Comparison of ENCODE assay signal across 8 cellular contexts in the genomic region with DNA sequence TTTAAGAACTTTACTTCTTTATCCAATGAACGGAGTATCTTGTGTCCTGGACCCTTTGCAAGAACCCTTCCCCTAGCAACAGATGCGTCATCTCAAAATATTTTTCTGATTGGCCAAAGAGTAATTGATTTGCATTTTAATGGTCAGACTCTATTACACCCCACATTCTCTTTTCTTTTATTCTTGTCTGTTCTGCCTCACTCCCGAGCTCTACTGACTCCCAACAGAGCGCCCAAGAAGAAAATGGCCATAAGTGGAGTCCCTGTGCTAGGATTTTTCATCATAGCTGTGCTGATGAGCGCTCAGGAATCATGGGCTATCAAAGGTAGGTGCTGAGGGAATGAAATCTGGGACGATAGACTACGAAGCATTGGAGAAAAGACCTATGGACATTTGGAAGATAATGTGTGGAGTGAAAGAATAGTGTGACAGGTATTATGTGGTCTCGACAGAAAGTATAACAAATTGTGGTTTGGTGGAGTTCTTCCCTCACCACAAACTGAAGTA. TPM values are rescaled to one million over a fixed set of nuclear protein-coding genes. Genes with fewer than 3 reads are reported as not detected.
DNase-seq lines count a peak whose midpoint lies in the region; ATAC-seq, FAIRE-seq and TF ChIP-seq lines count a peak whose summit lies in the region.

A gene (plus strand): TSS at position 180 of the 507 bp plus-strand sequence. CDS start 64 bp downstream, at position 244.

- no peak within 1 kb of the TSS for H3K27ac ChIP-seq in CD4-positive, alpha-beta T cell (ENCODE audit: low read depth, low read length)
- H3K27ac ChIP-seq in OCI-LY3 (ENCODE audit: low read length), result peak within 1 kb of the TSS; percentile 97
- no peak within 1 kb of the TSS for H3K27ac ChIP-seq in K562 (ENCODE audit: extremely low read depth, low read depth, low read length)

- no peak for TF ChIP-seq EP300 in K562 (IDR thresholded peaks at IDR 0.05; ENCODE audit: low read length)

- H3K36me3 ChIP-seq in OCI-LY3 (replicated peaks; ENCODE audit: low read depth, low read length) (peaks cover 48% of the 10 kb centered on the region), K562 (ENCODE audit: control insufficient read depth, insufficient read depth, low read length) (no peaks in the 10 kb centered on the region)

- H3K9me3 ChIP-seq in CD4-positive, alpha-beta T cell (ENCODE audit: control insufficient read depth, low read length), result no peaks in the 10 kb centered on the region
- H3K9me3 ChIP-seq in OCI-LY3 (ENCODE audit: insufficient read depth, low read length) (no peaks in the 10 kb centered on the region), K562 (replicated peaks; ENCODE audit: control insufficient read depth, insufficient read depth, low read depth, low read length) (no peaks in the 10 kb centered on the region)

- no peak for TF ChIP-seq RAD21 in K562 (CRISPR knock-in tag; conservative IDR thresholded peaks at IDR 0.05 in 1 of 2, IDR thresholded peaks at IDR 0.05 in 1 of 2)

- no peaks in the 10 kb centered on the region for H3K9me3 Mint-ChIP-seq in CD4-positive, alpha-beta T cell

- peak in 1 of 10 experiments; percentile 8 for DNase-seq in CD4-positive, alpha-beta T cell
- DNase-seq in K562 (ENCODE audit: extremely low read depth in 1 of 4, low spot score in 3 of 4) (peak; percentile 59 to 78 (median 66)), iPS DF 19.7 (ENCODE audit: low read depth, low spot score) (peak; percentile 38), SHP77 treated with DMSO at 0.1 percent for 48 hours (lab: John Stamatoyannopoulos, UW) (no peak)
- DNase-seq in stimulated activated CD8-positive, alpha-beta memory T cell treated with anti-CD3 and anti-CD28 coated beads, Interleukin-4, amount 100 ng/mL, for 48 hours, result peak; percentile 27

- in situ Hi-C loops in K562 (cut with MboI), result no loop called here

- H3K4me1 ChIP-seq in OCI-LY3 (ENCODE audit: low read length) (peaks cover 56% of the 10 kb centered on the region), K562 (replicated peaks in 1 of 2; ENCODE audit: control insufficient read depth in 2 of 2, insufficient read depth in 2 of 2, low read length in 2 of 2) (no peaks in the 10 kb centered on the region)

- no peak within 1 kb of the TSS for H3K27ac Mint-ChIP-seq in CD4-positive, alpha-beta T cell

- H3K4me3 Mint-ChIP-seq in CD4-positive, alpha-beta T cell, result peak within 1 kb of the TSS; percentile 62

- POLR2A ChIA-PET in CD4-positive, alpha-beta T cell (lab: Charles Lee), result interaction anchor here (1.3 kb wide), 2 partner anchors 8 to 11 kb away, joined by 4 read pairs; no protein-coding TSS in a partner anchor
- POLR2A ChIA-PET in K562 (lab: Yijun Ruan, JAX), result no interaction called here

- H3K79me2 ChIP-seq in OCI-LY3 (ENCODE audit: low read length) (peaks cover 52% of the 10 kb centered on the region), K562 (ENCODE audit: control insufficient read depth, insufficient read depth, low read length) (no peaks in the 10 kb centered on the region)

- CTCF ChIA-PET in CD4-positive, alpha-beta T cell (lab: Charles Lee), result interaction anchor here (0.7 to 1.3 kb wide), 2 partner anchors 227 to 260 kb away, joined by 3 to 5 read pairs; no protein-coding TSS in a partner anchor
- CTCF ChIA-PET in K562 (lab: Yijun Ruan, JAX; ENCODE audit: low intra/inter-chr PET ratio), result interaction anchor here (0.7 kb wide), 1 partner anchor 355 kb away, joined by 3 read pairs; no protein-coding TSS in a partner anchor

- ATAC-seq in CD4-positive, alpha-beta T cell (ENCODE audit: poor library complexity), result peak; percentile 85
- peak; percentile 74 for ATAC-seq in GM18907 (IDR thresholded peaks at IDR 0.05; ENCODE audit: unreplicated experiment)
- ATAC-seq in HG03066 (IDR thresholded peaks at IDR 0.05; ENCODE audit: low read depth, unreplicated experiment), result peak; percentile 83
- peak; percentile 84 for ATAC-seq in K562

- H4K20me1 ChIP-seq in OCI-LY3 (ENCODE audit: insufficient read depth, low read length), result peaks cover 46% of the 10 kb centered on the region
- H4K20me1 ChIP-seq in K562 (replicated peaks; ENCODE audit: control insufficient read depth, insufficient read depth, low read length), result no peaks in the 10 kb centered on the region

- BruUV-seq in K562 (replicated peaks; lab: Mats Ljungman, UMichigan), result no TSS peak

- peaks cover 9% of the 10 kb centered on the region for H3K4me1 Mint-ChIP-seq in CD4-positive, alpha-beta T cell (ENCODE audit: low read depth)

- H3K4me3 ChIP-seq in OCI-LY3 (ENCODE audit: low read length), result peak within 1 kb of the TSS; percentile 100
- H3K4me3 ChIP-seq in K562, result no peak within 1 kb of the TSS

- H3K4me2 ChIP-seq in OCI-LY3 (ENCODE audit: low read length) (peak within 1 kb of the TSS; percentile 94), K562 (ENCODE audit: insufficient read depth, low read length) (no peak within 1 kb of the TSS)

- H2AFZ ChIP-seq in OCI-LY3 (ENCODE audit: low read depth, low read length) (no peak within 1 kb of the TSS), K562 (ENCODE audit: low read depth, low read length) (no peak within 1 kb of the TSS)

- FAIRE-seq in K562 (lab: Jason Lieb, UNC), result peak; percentile 94

- TF ChIP-seq POLR2A in K562 (conservative IDR thresholded peaks at IDR 0.05), result no peak

- H3K9ac ChIP-seq in OCI-LY3 (ENCODE audit: low read length) (peak within 1 kb of the TSS; percentile 100), K562 (ENCODE audit: insufficient read depth in 1 of 2, low read depth in 2 of 2, low read length in 2 of 2) (no peak within 1 kb of the TSS)

- intact Hi-C loops in CD4-positive, alpha-beta T cell (cut with DNase I, micrococcal nuclease), result loop anchor here in 1 of 2 experiments (5.0 kb wide), 1 partner anchor 428 kb away; no protein-coding TSS in a partner anchor
- intact Hi-C loops in K562 (cut with micrococcal nuclease), result no loop called here

- H3K36me3 Mint-ChIP-seq in CD4-positive, alpha-beta T cell (ENCODE audit: low read depth), result no peaks in the 10 kb centered on the region

- WGBS in K562 (ENCODE audit: insufficient coverage, low coverage, missing lambda C conversion rate), result 3% methylated on average over 8 of the region's 8 CpGs

- H3K9me1 ChIP-seq in K562 (ENCODE audit: control insufficient read depth, insufficient read depth, low read length), result no peaks in the 10 kb centered on the region

- TF ChIP-seq CTCF in CD4-positive, alpha-beta T cell (IDR thresholded peaks at IDR 0.05), result no peak
- TF ChIP-seq CTCF in OCI-LY3 (IDR thresholded peaks at IDR 0.05; ENCODE audit: low read depth, low read length), result no peak
- TF ChIP-seq CTCF in K562 (IDR thresholded peaks at IDR 0.05 in 2 of 3, conservative IDR thresholded peaks at IDR 0.05 in 1 of 3; ENCODE audit: insufficient read depth in 2 of 3, low read depth in 1 of 3, low read length in 3 of 3), result no peak

- no peaks in the 10 kb centered on the region for H3K27me3 ChIP-seq in CD4-positive, alpha-beta T cell (ENCODE audit: control insufficient read depth, insufficient read depth, low read length)
- H3K27me3 ChIP-seq in OCI-LY3 (ENCODE audit: low read depth, low read length), result no peaks in the 10 kb centered on the region
- peaks cover 0 to 2% of the 10 kb centered on the region in 2 experiments; a peak in 2 of 5 replicates for H3K27me3 ChIP-seq in K562 (ENCODE audit: control insufficient read depth in 2 of 2, insufficient read depth in 2 of 2, low read length in 2 of 2)

- H3K27me3 Mint-ChIP-seq in CD4-positive, alpha-beta T cell, result peaks cover 43% of the 10 kb centered on the region

TF ChIP-seq in K562, 482 proteins besides CTCF, POLR2A, EP300 and RAD21 (continues in another document):
- no peak for TF ChIP-seq SNRNP70 (optimal IDR thresholded peaks at IDR 0.05; ENCODE audit: low read depth, low read length)
- TF ChIP-seq, protein P1, sequence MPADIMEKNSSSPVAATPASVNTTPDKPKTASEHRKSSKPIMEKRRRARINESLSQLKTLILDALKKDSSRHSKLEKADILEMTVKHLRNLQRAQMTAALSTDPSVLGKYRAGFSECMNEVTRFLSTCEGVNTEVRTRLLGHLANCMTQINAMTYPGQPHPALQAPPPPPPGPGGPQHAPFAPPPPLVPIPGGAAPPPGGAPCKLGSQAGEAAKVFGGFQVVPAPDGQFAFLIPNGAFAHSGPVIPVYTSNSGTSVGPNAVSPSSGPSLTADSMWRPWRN (IDR thresholded peaks at IDR 0.05; ENCODE audit: low read depth), result peak; percentile 60; the same call in 1 of the 2 replicates
- TF ChIP-seq, protein P2, sequence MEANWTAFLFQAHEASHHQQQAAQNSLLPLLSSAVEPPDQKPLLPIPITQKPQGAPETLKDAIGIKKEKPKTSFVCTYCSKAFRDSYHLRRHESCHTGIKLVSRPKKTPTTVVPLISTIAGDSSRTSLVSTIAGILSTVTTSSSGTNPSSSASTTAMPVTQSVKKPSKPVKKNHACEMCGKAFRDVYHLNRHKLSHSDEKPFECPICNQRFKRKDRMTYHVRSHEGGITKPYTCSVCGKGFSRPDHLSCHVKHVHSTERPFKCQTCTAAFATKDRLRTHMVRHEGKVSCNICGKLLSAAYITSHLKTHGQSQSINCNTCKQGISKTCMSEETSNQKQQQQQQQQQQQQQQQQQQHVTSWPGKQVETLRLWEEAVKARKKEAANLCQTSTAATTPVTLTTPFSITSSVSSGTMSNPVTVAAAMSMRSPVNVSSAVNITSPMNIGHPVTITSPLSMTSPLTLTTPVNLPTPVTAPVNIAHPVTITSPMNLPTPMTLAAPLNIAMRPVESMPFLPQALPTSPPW (CRISPR knock-in tag; IDR thresholded peaks at IDR 0.05), result no peak

RNA-seq across cellular contexts. Expression of the gene that starts here (rescaled TPM):
- total RNA-seq in CD4-positive, alpha-beta T cell, result 10 to 100 TPM; 50.3 to 51.0 TPM
- total RNA-seq in K562 (2011; cell fraction: chromatin; rRNA removed; ENCODE audit: low replicate concordance), result not detected in 2 replicates
- total RNA-seq in K562 (2011; cell fraction: nucleolus; rRNA removed), result not detected in 2 replicates
- total RNA-seq in K562 (2011; cell fraction: nucleoplasm; rRNA removed), result not detected in 2 replicates
- total RNA-seq in K562 (2014; rRNA removed), result not detected in 2 replicates
- not detected in 2 replicates for total RNA-seq in K562 (2014; rRNA removed; fragmentation: Illumina TruSeq; extraction: Trizol)
- 0.34 and 0.47 TPM in 2 replicates for total RNA-seq in K562 (2015; rRNA removed; fragmentation: Illumina TruSeq; extraction: Trizol)
- total RNA-seq in K562 (2021), result 1.8 and 2.4 TPM in 2 replicates
- not detected in 2 replicates for polyA plus RNA-seq in K562 (2011; rRNA removed)
- not detected in 2 replicates for polyA plus RNA-seq in K562 (2011; cell fraction: cytosol; rRNA removed)
- polyA plus RNA-seq in K562 (2011; cell fraction: nucleus; rRNA removed), result not detected in 2 replicates
- 0.05 and 0.42 TPM in 2 replicates for polyA plus RNA-seq in K562 (2012)
- 0.53 TPM in 1 of 2 replicates, not detected in the other for polyA plus RNA-seq in K562 (2014; fragmentation: Illumina TruSeq; extraction: Trizol)
- polyA plus RNA-seq in K562 (2014; fragmentation: Nextera tagmentation; extraction: Ambion mirVana), result under 1 TPM; 0.18 to 0.31 TPM
- polyA plus RNA-seq in K562 (2014; rRNA removed), result 0.41 and 0.80 TPM in 2 replicates
- polyA minus RNA-seq in K562 (2011; rRNA and poly(A)+ RNA removed), result 0.15 TPM in 1 of 2 replicates, not detected in the other
- polyA minus RNA-seq in K562 (2011; cell fraction: cytosol; rRNA and poly(A)+ RNA removed), result not detected in 2 replicates
- polyA minus RNA-seq in K562 (2011; cell fraction: nucleus; rRNA and poly(A)+ RNA removed), result not detected in 2 replicates

Comparison
In these comparisons a context has a peak if more than half of its experiments do, and no peak if none do; other contexts are left out.
1. RNA of the gene that starts here (total RNA-seq): 50.3 to 51.0 TPM in CD4-positive, alpha-beta T cell; 0.34 to 2.4 TPM in K562; every median in the first group is over 10 times any median in the second.
2. Peak in every context shown above with its lines, with median percentiles within 50 percentile points of each other: ATAC-seq.